ENCODE assay signal across 15 cellular contexts in the genomic region with DNA sequence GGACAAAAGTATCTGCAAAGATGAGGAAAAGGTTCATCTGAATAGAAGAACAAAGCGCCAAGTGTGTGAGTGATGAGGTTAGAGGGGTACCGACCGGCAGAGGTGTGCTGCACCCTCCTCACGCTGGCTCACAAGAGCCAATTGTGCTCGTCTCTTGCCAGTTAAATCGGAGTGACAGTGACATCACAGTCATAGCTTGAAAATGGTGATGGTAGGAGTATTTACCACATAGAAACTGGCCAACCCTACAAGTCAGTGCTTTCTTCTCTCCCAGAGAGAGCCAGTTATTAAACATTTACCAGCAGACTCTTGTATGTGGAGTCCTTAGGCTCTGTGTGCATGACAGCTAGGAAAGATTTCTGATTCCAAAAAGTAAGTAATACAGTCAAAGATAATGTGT. TPM values are rescaled to one million over a fixed set of nuclear protein-coding genes. Genes with fewer than 3 reads are reported as not detected.
DNase-seq lines count a peak whose midpoint lies in the region; ATAC-seq, FAIRE-seq and TF ChIP-seq lines count a peak whose summit lies in the region.
"Had no signal": no experiment of that assay in that cellular context is flagged by ENCODE, and none has a peak within 500 bp of the region (broad histone marks: within the 10 kb centered on the region; RNA-seq: fewer than 3 reads in every experiment).

No MANE protein-coding gene starts in this region.

- peak; percentile 19 for DNase-seq in small intestine
- DNase-seq in prostate gland (ENCODE audit: low spot score) = no peak
- no peak for DNase-seq in progenitor cell of endocrine pancreas (ENCODE audit: low spot score, unreplicated experiment)
- no peak for DNase-seq in PC-3
- DNase-seq: activated T-cell treated with anti-CD3 and anti-CD28 coated beads, Interleukin-2, amount 50 U/mL, for 24 hours; aorta; SHP77 treated with DMSO at 0.1 percent for 48 hours; stimulated activated CD4-positive, alpha-beta T cell treated with anti-CD3 and anti-CD28 coated beads, Interleukin-4, amount 100 ng/mL, for 1 hour had no signal

- TF ChIP-seq CTCF in prostate gland (IDR thresholded peaks at IDR 0.05) (no peak), progenitor cell of endocrine pancreas (IDR thresholded peaks at IDR 0.05; ENCODE audit: unreplicated experiment) (no peak), PC-3 (conservative IDR thresholded peaks at IDR 0.05; ENCODE audit: low read depth, low read length) (no peak)

- intact Hi-C loops in prostate gland (cut with DNase I) (no loop called here), PC-3 (cut with micrococcal nuclease) (no loop called here)

- BruUV-seq in PC-3 (replicated peaks; lab: Mats Ljungman, UMichigan) = no TSS peak

- POLR2A ChIA-PET in PC-3 (lab: Charles Lee; ENCODE audit: unreplicated experiment) = no interaction called here

- 19 to 70% (median 48%) methylated on average over 6 of the region's 6 CpGs for WGBS in small intestine, 3 donors
- WGBS in prostate gland = 95% methylated on average over 6 of the region's 6 CpGs

- peak; percentile 51 for TF ChIP-seq POLR2A in GM19099 (IDR thresholded peaks at IDR 0.05; ENCODE audit: extremely low read depth, insufficient read length, low read depth)
- no peak for TF ChIP-seq POLR2A in prostate gland (IDR thresholded peaks at IDR 0.05)

- H3K9me2 ChIP-seq in PC-3 (replicated peaks; ENCODE audit: low read length) = no peaks in the 10 kb centered on the region

- no peak overlapping the region for H3K4me2 ChIP-seq in PC-3 (ENCODE audit: low read length)

- H3K9me3 ChIP-seq in small intestine (ENCODE audit: control insufficient read depth, low read depth) = no peaks in the 10 kb centered on the region
- H3K9me3 ChIP-seq in prostate gland = no peaks in the 10 kb centered on the region
- H3K9me3 ChIP-seq in PC-3 (ENCODE audit: low read length) = no peaks in the 10 kb centered on the region

- H2AFZ ChIP-seq in PC-3 (ENCODE audit: low read length) = no peak overlapping the region
- H2AFZ ChIP-seq: parathyroid adenoma had no signal

- H3K36me3 Mint-ChIP-seq in progenitor cell of endocrine pancreas (ENCODE audit: insufficient read depth) = peaks cover 32% of the 10 kb centered on the region

- no peaks in the 10 kb centered on the region for H3K27me3 Mint-ChIP-seq in progenitor cell of endocrine pancreas
- H3K27me3 Mint-ChIP-seq: activated T-cell treated with anti-CD3 and anti-CD28 coated beads, Interleukin-2, amount 50 U/mL, for 24 hours had no signal

- no peak overlapping the region for H3K27ac Mint-ChIP-seq in progenitor cell of endocrine pancreas
- H3K27ac Mint-ChIP-seq: activated T-cell treated with anti-CD3 and anti-CD28 coated beads, Interleukin-2, amount 50 U/mL, for 24 hours; WTC11 had no signal

- H4K20me1 ChIP-seq in PC-3 (ENCODE audit: low read length) = no peaks in the 10 kb centered on the region

- no peaks in the 10 kb centered on the region for H3K79me2 ChIP-seq in PC-3 (ENCODE audit: low read length)
- H3K79me2 ChIP-seq: parathyroid adenoma had no signal

- peak overlapping the region in 1 of 2 donors; percentile 33 for H3K27ac ChIP-seq in small intestine (ENCODE audit: low read depth in 1 of 2, low read length in 1 of 2)
- no peak overlapping the region for H3K27ac ChIP-seq in prostate gland
- no peak overlapping the region for H3K27ac ChIP-seq in PC-3 (ENCODE audit: low read length)
- H3K27ac ChIP-seq: parathyroid adenoma had no signal

- CTCF ChIA-PET in PC-3 (lab: Charles Lee) = no interaction called here

- no peak for FAIRE-seq in small intestine (lab: Jason Lieb, UNC)
- FAIRE-seq: D721Med had no signal

- peaks cover 5% of the 10 kb centered on the region for H3K4me1 Mint-ChIP-seq in progenitor cell of endocrine pancreas (ENCODE audit: low read depth)
- H3K4me1 Mint-ChIP-seq: WTC11 had no signal

- peak; percentile 57 for ATAC-seq in HG02571 (IDR thresholded peaks at IDR 0.05; ENCODE audit: unreplicated experiment)
- peak; percentile 88 for ATAC-seq in HG03378 (IDR thresholded peaks at IDR 0.05; ENCODE audit: unreplicated experiment)
- ATAC-seq in PC-3 = no peak
- ATAC-seq: WTC11 had no signal

- H3K36me3 ChIP-seq in small intestine (ENCODE audit: control insufficient read depth in 2 of 2, insufficient read depth in 2 of 2, low read length in 2 of 2) (no peaks in the 10 kb centered on the region), prostate gland (no peaks in the 10 kb centered on the region), PC-3 (ENCODE audit: low read depth, low read length) (peaks cover 7% of the 10 kb centered on the region; the same call in 1 of the 2 replicates)

- H3K4me1 ChIP-seq in small intestine (ENCODE audit: control insufficient read depth in 2 of 2, insufficient read depth in 1 of 2, low read depth in 1 of 2, low read length in 1 of 2) (no peaks in the 10 kb centered on the region), prostate gland (replicated peaks) (no peaks in the 10 kb centered on the region), PC-3 (ENCODE audit: insufficient read depth, low read length) (peaks cover 16% of the 10 kb centered on the region; the same call in 1 of the 2 replicates)
- H3K4me1 ChIP-seq: parathyroid adenoma had no signal

- no peak overlapping the region for H3K4me3 Mint-ChIP-seq in progenitor cell of endocrine pancreas (ENCODE audit: low read depth)
- H3K4me3 Mint-ChIP-seq: activated T-cell treated with anti-CD3 and anti-CD28 coated beads, Interleukin-2, amount 50 U/mL, for 24 hours; WTC11 had no signal

- H3K27me3 ChIP-seq in small intestine (ENCODE audit: control insufficient read depth in 2 of 2, insufficient read depth in 2 of 2, low read length in 2 of 2) (no peaks in the 10 kb centered on the region), prostate gland (replicated peaks; ENCODE audit: insufficient read depth) (no peaks in the 10 kb centered on the region), PC-3 (ENCODE audit: low read length) (no peaks in the 10 kb centered on the region)

- no peaks in the 10 kb centered on the region for H3K9me3 Mint-ChIP-seq in progenitor cell of endocrine pancreas (ENCODE audit: low read depth)
- H3K9me3 Mint-ChIP-seq: activated T-cell treated with anti-CD3 and anti-CD28 coated beads, Interleukin-2, amount 50 U/mL, for 24 hours; WTC11 had no signal

- H3K4me3 ChIP-seq in small intestine (ENCODE audit: low read depth in 1 of 2, low read length in 2 of 2) (no peak overlapping the region), prostate gland (no peak overlapping the region), PC-3 (ENCODE audit: low read length) (no peak overlapping the region)

- no peaks in the 10 kb centered on the region for H3F3A ChIP-seq in PC-3 (ENCODE audit: low read length, unreplicated experiment)

- no peak overlapping the region for H3K9ac ChIP-seq in PC-3 (ENCODE audit: low read length)
- H3K9ac ChIP-seq: parathyroid adenoma had no signal

RNA-seq across cellular contexts. Expression of a gene that starts 32.4 kb away (rescaled TPM):
- polyA plus RNA-seq in small intestine = under 1 TPM in 1 of 3 donors, not detected in 2; 0.03 TPM
- not detected for total RNA-seq in prostate gland
- not detected in 2 replicates for total RNA-seq in progenitor cell of endocrine pancreas
- not detected in 2 replicates for total RNA-seq in PC-3 (2014; rRNA removed)
- total RNA-seq: aorta, WTC11 had no signal
- polyA plus RNA-seq: aorta, liver had no signal

RNA-seq across cellular contexts. Expression of a gene that starts 34.5 kb away (rescaled TPM):
- not detected for polyA plus RNA-seq in small intestine
- total RNA-seq in prostate gland (not detected), progenitor cell of endocrine pancreas (not detected in 2 replicates), PC-3 (2014; rRNA removed) (not detected in 2 replicates)
- total RNA-seq: aorta, liver, WTC11 had no signal
- polyA plus RNA-seq: aorta, liver had no signal
